Comparison of ENCODE assay signal across 23 cellular contexts in genomic region chr7:95110707-95111106, GRCh38.
DNase-seq lines count a peak whose midpoint lies in the region; ATAC-seq, FAIRE-seq and TF ChIP-seq lines count a peak whose summit lies in the region.
"Had no signal": no experiment of that assay in that cellular context is flagged by ENCODE, and none has a peak within 500 bp of the region (broad histone marks: within the 10 kb centered on the region; RNA-seq: fewer than 3 reads in every experiment).

No MANE protein-coding gene starts in this region.

- H3K9me3 ChIP-seq in PC-3 (ENCODE audit: low read length) (no peaks in the 10 kb centered on the region), left lung (no peaks in the 10 kb centered on the region), upper lobe of right lung (no peaks in the 10 kb centered on the region)
- H3K9me3 ChIP-seq: A549; BLaER1 treated with 17β-estradiol and CSF1 and Interleukin-3, amounts not matched to agents 10 nM and 100 nM; Caco-2 had no signal

- ATAC-seq in PC-3: peak; percentile 99
- ATAC-seq in left lung: peak; percentile 86
- ATAC-seq in upper lobe of right lung: peak; percentile 53
- ATAC-seq in GM18498 (IDR thresholded peaks at IDR 0.05; ENCODE audit: unreplicated experiment): no peak
- no peak for ATAC-seq in HG02938 (IDR thresholded peaks at IDR 0.05; ENCODE audit: unreplicated experiment)
- ATAC-seq: A549; CD8-positive, alpha-beta T cell had no signal

- POLR2A ChIA-PET in PC-3 (lab: Charles Lee; ENCODE audit: unreplicated experiment): no interaction called here

- no peak overlapping the region for H2AFZ ChIP-seq in PC-3 (ENCODE audit: low read length)

- H3K4me2 ChIP-seq in PC-3 (ENCODE audit: low read length): peak overlapping the region; percentile 17; the same call in 1 of the 2 replicates
- H3K4me2 ChIP-seq: A549; BLaER1 treated with 17β-estradiol and CSF1 and Interleukin-3, amounts not matched to agents 10 nM and 100 nM had no signal

- FAIRE-seq in G401.6 (lab: Jason Lieb, UNC): peak; percentile 27
- FAIRE-seq: D721Med, GM12891, GM18507 had no signal

- H3K4me1 ChIP-seq in PC-3 (ENCODE audit: insufficient read depth, low read length): peaks cover 10% of the 10 kb centered on the region
- no peaks in the 10 kb centered on the region for H3K4me1 ChIP-seq in left lung
- no peaks in the 10 kb centered on the region for H3K4me1 ChIP-seq in upper lobe of right lung
- H3K4me1 ChIP-seq: BLaER1 treated with 17β-estradiol and CSF1 and Interleukin-3, amounts not matched to agents 10 nM and 100 nM; Caco-2 had no signal

- H3K4me3 ChIP-seq in PC-3 (ENCODE audit: low read length) (no peak overlapping the region), left lung (no peak overlapping the region), upper lobe of right lung (no peak overlapping the region)
- H3K4me3 ChIP-seq: A549; BLaER1 treated with 17β-estradiol and CSF1 and Interleukin-3, amounts not matched to agents 10 nM and 100 nM had no signal

- TF ChIP-seq CTCF in PC-3 (conservative IDR thresholded peaks at IDR 0.05; ENCODE audit: low read depth, low read length) (no peak), left lung (IDR thresholded peaks at IDR 0.05) (no peak), upper lobe of right lung (IDR thresholded peaks at IDR 0.05) (no peak)

- H3K79me2 ChIP-seq in PC-3 (ENCODE audit: low read length): no peaks in the 10 kb centered on the region

- intact Hi-C loops in PC-3 (cut with micrococcal nuclease) (no loop called here), left lung (cut with DNase I) (no loop called here), upper lobe of right lung (cut with DNase I) (no loop called here)

- H3K27me3 ChIP-seq in PC-3 (ENCODE audit: low read length) (no peaks in the 10 kb centered on the region), left lung (no peaks in the 10 kb centered on the region), upper lobe of right lung (no peaks in the 10 kb centered on the region)
- H3K27me3 ChIP-seq: BLaER1 treated with 17β-estradiol and CSF1 and Interleukin-3, amounts not matched to agents 10 nM and 100 nM had no signal

- CTCF ChIA-PET in PC-3 (lab: Charles Lee): no interaction called here

- H3K36me3 ChIP-seq in PC-3 (ENCODE audit: low read depth, low read length) (no peaks in the 10 kb centered on the region), left lung (no peaks in the 10 kb centered on the region), upper lobe of right lung (no peaks in the 10 kb centered on the region)
- H3K36me3 ChIP-seq: BLaER1 treated with 17β-estradiol and CSF1 and Interleukin-3, amounts not matched to agents 10 nM and 100 nM had no signal

- no TSS peak for BruUV-seq in PC-3 (replicated peaks; lab: Mats Ljungman, UMichigan)

- H3K9ac ChIP-seq in PC-3 (ENCODE audit: low read length): no peak overlapping the region
- H3K9ac ChIP-seq: BLaER1 treated with 17β-estradiol and CSF1 and Interleukin-3, amounts not matched to agents 10 nM and 100 nM had no signal

- no peaks in the 10 kb centered on the region for H4K20me1 ChIP-seq in PC-3 (ENCODE audit: low read length)
- H4K20me1 ChIP-seq: BLaER1 treated with 17β-estradiol and CSF1 and Interleukin-3, amounts not matched to agents 10 nM and 100 nM had no signal

- DNase-seq in PC-3 (peak; percentile 71), left lung (no peak), upper lobe of right lung (no peak), NCI-H1092 treated with DMSO at 0.1 percent for 48 hours (lab: John Stamatoyannopoulos, UW) (no peak)
- DNase-seq: AML-193; Caco-2; Calu3; CD4-positive, alpha-beta T cell; CD8-positive, alpha-beta T cell; DMS79; DND-41; EL; GF-D8 had no signal

- no peaks in the 10 kb centered on the region for H3K9me2 ChIP-seq in PC-3 (replicated peaks; ENCODE audit: low read length)

- H3K27ac ChIP-seq in PC-3 (ENCODE audit: low read length): peak overlapping the region; percentile 35; the same call in 1 of the 2 replicates
- H3K27ac ChIP-seq in left lung: no peak overlapping the region
- no peak overlapping the region for H3K27ac ChIP-seq in upper lobe of right lung
- H3K27ac ChIP-seq: 22Rv1; A549; BLaER1 treated with 17β-estradiol and CSF1 and Interleukin-3, amounts not matched to agents 10 nM and 100 nM; C4-2B had no signal

- H3F3A ChIP-seq in PC-3 (ENCODE audit: low read length, unreplicated experiment): no peaks in the 10 kb centered on the region

Comparison
In these comparisons a context has a peak if more than half of its experiments do, and no peak if none do; other contexts are left out.
1. ATAC-seq: peak in PC-3 (single experiment), left lung (single experiment) and upper lobe of right lung (single experiment); none in GM18498 (single experiment) and HG02938 (single experiment).